Comparison of ENCODE assay signal across 13 cellular contexts in the genomic region with DNA sequence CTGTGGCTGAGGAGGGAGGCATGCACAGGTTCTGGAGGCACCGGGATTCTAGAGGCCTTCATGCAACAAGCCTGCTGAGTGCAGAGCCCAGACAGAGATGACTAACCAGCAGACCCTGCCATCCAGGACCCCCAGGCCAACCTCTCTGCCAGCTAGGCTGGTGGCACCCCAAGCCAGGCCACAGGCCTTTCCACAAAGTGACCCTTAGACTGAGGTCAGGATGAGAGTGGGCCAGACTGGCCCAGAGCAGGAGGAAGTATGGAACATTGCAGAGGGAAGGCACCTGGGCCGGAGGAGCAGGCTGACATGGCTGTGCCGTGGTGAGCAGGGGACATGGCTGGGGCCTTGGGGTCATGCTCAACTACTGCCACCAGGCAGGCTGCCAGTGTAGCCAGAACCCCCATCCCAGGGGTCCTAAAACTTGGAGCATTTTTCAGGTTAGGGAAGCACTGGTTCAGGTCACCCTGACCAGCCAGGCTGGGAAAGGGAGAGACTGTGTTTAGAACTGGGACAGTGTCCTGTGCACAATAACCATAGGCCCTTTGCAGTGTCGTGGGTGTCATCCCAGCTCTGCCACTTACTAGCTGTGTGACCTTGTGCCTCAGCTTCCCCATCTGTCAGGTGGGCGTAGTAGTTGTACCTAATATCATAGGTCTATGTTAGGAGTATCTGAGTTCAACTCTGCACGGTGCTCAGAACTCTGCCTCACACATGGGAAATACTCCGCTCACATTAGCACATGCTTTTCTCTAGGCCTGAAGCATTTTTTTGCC. TPM values are rescaled to one million over a fixed set of nuclear protein-coding genes. Genes with fewer than 3 reads are reported as not detected.
DNase-seq lines count a peak whose midpoint lies in the region; ATAC-seq, FAIRE-seq and TF ChIP-seq lines count a peak whose summit lies in the region.
"Had no signal": no experiment of that assay in that cellular context is flagged by ENCODE, and none has a peak within 500 bp of the region (broad histone marks: within the 10 kb centered on the region; RNA-seq: fewer than 3 reads in every experiment).

No MANE protein-coding gene starts in this region.

- H3K36me3 Mint-ChIP-seq in activated CD4-positive, alpha-beta T cell treated with anti-CD3 and anti-CD28 coated beads for 36 hours (ENCODE audit: low read depth), result peaks cover 54% of the 10 kb centered on the region
- peaks cover 11% of the 10 kb centered on the region for H3K36me3 Mint-ChIP-seq in activated naive CD8-positive, alpha-beta T cell
- peaks cover 8% of the 10 kb centered on the region for H3K36me3 Mint-ChIP-seq in natural killer cell treated with Interleukin-12 subunit alpha and Interleukin-12 subunit beta and Interleukin-15 and Interleukin-18, amount 100 ng/mL, for 72 hours

- TF ChIP-seq POLR2A in GM12892 (IDR thresholded peaks at IDR 0.05; ENCODE audit: low read depth, low read length), result no peak

- intact Hi-C loops in activated CD4-positive, alpha-beta T cell treated with anti-CD3 and anti-CD28 coated beads for 36 hours (cut with DNase I, micrococcal nuclease), result loop anchor here (1.0 to 10.0 kb wide), 4 partner anchors 9 to 1077 kb away; partner anchors contain the start of genes HSPA4 (in 1 of the 2) and TCF7 (in 1 of the 2)

- ATAC-seq in activated CD4-positive, alpha-beta T cell treated with anti-CD3 and anti-CD28 coated beads for 36 hours, result peak; percentile 27
- no peak for ATAC-seq in natural killer cell treated with Interleukin-12 subunit alpha and Interleukin-12 subunit beta and Interleukin-15 and Interleukin-18, amount 100 ng/mL, for 72 hours
- no peak for ATAC-seq in HG03378 (IDR thresholded peaks at IDR 0.05; ENCODE audit: unreplicated experiment)
- no peak for ATAC-seq in HG02938 (IDR thresholded peaks at IDR 0.05; ENCODE audit: unreplicated experiment)
- ATAC-seq: left colon had no signal

- peaks cover 98% of the 10 kb centered on the region for H3K4me1 Mint-ChIP-seq in activated CD4-positive, alpha-beta T cell treated with anti-CD3 and anti-CD28 coated beads for 36 hours
- peaks cover 96% of the 10 kb centered on the region for H3K4me1 Mint-ChIP-seq in activated naive CD8-positive, alpha-beta T cell (ENCODE audit: low read depth)
- H3K4me1 Mint-ChIP-seq in natural killer cell treated with Interleukin-12 subunit alpha and Interleukin-12 subunit beta and Interleukin-15 and Interleukin-18, amount 100 ng/mL, for 72 hours (ENCODE audit: low read depth in 2 of 2), result peaks cover 54 to 58% of the 10 kb centered on the region in 2 donors

- H3K4me3 Mint-ChIP-seq in activated CD4-positive, alpha-beta T cell treated with anti-CD3 and anti-CD28 coated beads for 36 hours, result peak overlapping the region; percentile 41
- peak overlapping the region; percentile 85 for H3K4me3 Mint-ChIP-seq in activated naive CD8-positive, alpha-beta T cell
- H3K4me3 Mint-ChIP-seq in natural killer cell treated with Interleukin-12 subunit alpha and Interleukin-12 subunit beta and Interleukin-15 and Interleukin-18, amount 100 ng/mL, for 72 hours, result peak overlapping the region; percentile 32

- FAIRE-seq in GM12892 (lab: Jason Lieb, UNC) (peak; percentile 50), urothelium cell line (lab: Jason Lieb, UNC) (no peak)
- FAIRE-seq: A204.1 had no signal

- H3K27ac Mint-ChIP-seq in activated CD4-positive, alpha-beta T cell treated with anti-CD3 and anti-CD28 coated beads for 36 hours, result peak overlapping the region; percentile 87
- peak overlapping the region; percentile 97 for H3K27ac Mint-ChIP-seq in activated naive CD8-positive, alpha-beta T cell
- peak overlapping the region; percentile 43 to 65 for H3K27ac Mint-ChIP-seq in natural killer cell treated with Interleukin-12 subunit alpha and Interleukin-12 subunit beta and Interleukin-15 and Interleukin-18, amount 100 ng/mL, for 72 hours

- H3K9me3 Mint-ChIP-seq in activated CD4-positive, alpha-beta T cell treated with anti-CD3 and anti-CD28 coated beads for 36 hours (ENCODE audit: low read depth), result no peaks in the 10 kb centered on the region
- H3K9me3 Mint-ChIP-seq in activated naive CD8-positive, alpha-beta T cell (ENCODE audit: low read depth), result no peaks in the 10 kb centered on the region
- H3K9me3 Mint-ChIP-seq in natural killer cell treated with Interleukin-12 subunit alpha and Interleukin-12 subunit beta and Interleukin-15 and Interleukin-18, amount 100 ng/mL, for 72 hours, result no peaks in the 10 kb centered on the region

- POLR2A ChIA-PET in activated CD4-positive, alpha-beta T cell treated with anti-CD3 and anti-CD28 coated beads for 36 hours (lab: Charles Lee), result interaction anchor here (1.0 to 1.7 kb wide), 3 partner anchors 9 to 32 kb away, joined by 3 to 4 read pairs (median 4); no protein-coding TSS in a partner anchor

- CTCF ChIA-PET in activated CD4-positive, alpha-beta T cell treated with anti-CD3 and anti-CD28 coated beads for 36 hours (lab: Charles Lee), result interaction anchor here (0.8 to 20.4 kb wide), 9 partner anchors 8 to 94 kb away, joined by 3 to 554 read pairs (median 4); partner anchors contain the start of gene TCF7

- H3K27me3 Mint-ChIP-seq in activated CD4-positive, alpha-beta T cell treated with anti-CD3 and anti-CD28 coated beads for 36 hours, result no peaks in the 10 kb centered on the region
- no peaks in the 10 kb centered on the region for H3K27me3 Mint-ChIP-seq in activated naive CD8-positive, alpha-beta T cell
- H3K27me3 Mint-ChIP-seq in natural killer cell treated with Interleukin-12 subunit alpha and Interleukin-12 subunit beta and Interleukin-15 and Interleukin-18, amount 100 ng/mL, for 72 hours, result peaks cover 7% of the 10 kb centered on the region in 2 donors

- peak; percentile 38 for DNase-seq in activated CD4-positive, alpha-beta T cell treated with anti-CD3 and anti-CD28 coated beads for 36 hours
- no peak for DNase-seq in activated CD4-positive, alpha-beta T cell treated with anti-CD3 and anti-CD28 coated beads, Interleukin-2, amount 50 U/mL, for 1 hour
- DNase-seq in GM12892 (ENCODE audit: insufficient read length), result no peak
- DNase-seq in natural killer cell treated with Interleukin-12 subunit alpha and Interleukin-12 subunit beta and Interleukin-15 and Interleukin-18, amount 100 ng/mL, for 72 hours (ENCODE audit: low spot score), result no peak
- no peak for DNase-seq in urothelium cell line (ENCODE audit: low spot score)
- DNase-seq: Caco-2, WERI-Rb-1 had no signal

RNA-seq across cellular contexts. Expression of gene TCF7, which starts 17.3 kb away (rescaled TPM):
- 100 to 1,000 TPM in 1 of 2 experiments, 10 to 100 TPM in 1; 94.8 to 117 TPM for total RNA-seq in activated CD4-positive, alpha-beta T cell treated with anti-CD3 and anti-CD28 coated beads for 36 hours
- polyA plus RNA-seq in GM12892 (2012; ENCODE audit: missing spikeins), result 39.3 TPM
- 1 to 10 TPM; 2.6 to 6.1 TPM for total RNA-seq in natural killer cell treated with Interleukin-12 subunit alpha and Interleukin-12 subunit beta and Interleukin-15 and Interleukin-18, amount 100 ng/mL, for 72 hours
- total RNA-seq: HT1080 had no signal

RNA-seq across cellular contexts. Expression of gene SKP1, which starts 45.0 kb away (rescaled TPM):
- 100 to 1,000 TPM; 218 to 265 TPM for total RNA-seq in activated CD4-positive, alpha-beta T cell treated with anti-CD3 and anti-CD28 coated beads for 36 hours
- polyA plus RNA-seq in GM12892 (2012; ENCODE audit: missing spikeins), result 557 TPM
- 100 to 1,000 TPM; 162 to 210 TPM for total RNA-seq in natural killer cell treated with Interleukin-12 subunit alpha and Interleukin-12 subunit beta and Interleukin-15 and Interleukin-18, amount 100 ng/mL, for 72 hours

Comparison
In these comparisons a context has a peak if more than half of its experiments do, and no peak if none do; other contexts are left out.
1. H3K4me3 Mint-ChIP-seq: peak in every context shown above with its lines; median percentile 85 in activated naive CD8-positive, alpha-beta T cell; 41 in activated CD4-positive, alpha-beta T cell treated with anti-CD3 and anti-CD28 coated beads for 36 hours; 32 in natural killer cell treated with Interleukin-12 subunit alpha and Interleukin-12 subunit beta and Interleukin-15 and Interleukin-18, amount 100 ng/mL, for 72 hours.
2. RNA of gene TCF7, which starts 17.3 kb away (total RNA-seq): 94.8 to 117 TPM in activated CD4-positive, alpha-beta T cell treated with anti-CD3 and anti-CD28 coated beads for 36 hours; 2.6 to 6.1 TPM in natural killer cell treated with Interleukin-12 subunit alpha and Interleukin-12 subunit beta and Interleukin-15 and Interleukin-18, amount 100 ng/mL, for 72 hours; every median in the first group is over 10 times any median in the second.
3. Peak in every context shown above with its lines, with median percentiles within 50 percentile points of each other: H3K27ac Mint-ChIP-seq.